1 cellular context compared by ENCODE assay signal in the genomic region with DNA sequence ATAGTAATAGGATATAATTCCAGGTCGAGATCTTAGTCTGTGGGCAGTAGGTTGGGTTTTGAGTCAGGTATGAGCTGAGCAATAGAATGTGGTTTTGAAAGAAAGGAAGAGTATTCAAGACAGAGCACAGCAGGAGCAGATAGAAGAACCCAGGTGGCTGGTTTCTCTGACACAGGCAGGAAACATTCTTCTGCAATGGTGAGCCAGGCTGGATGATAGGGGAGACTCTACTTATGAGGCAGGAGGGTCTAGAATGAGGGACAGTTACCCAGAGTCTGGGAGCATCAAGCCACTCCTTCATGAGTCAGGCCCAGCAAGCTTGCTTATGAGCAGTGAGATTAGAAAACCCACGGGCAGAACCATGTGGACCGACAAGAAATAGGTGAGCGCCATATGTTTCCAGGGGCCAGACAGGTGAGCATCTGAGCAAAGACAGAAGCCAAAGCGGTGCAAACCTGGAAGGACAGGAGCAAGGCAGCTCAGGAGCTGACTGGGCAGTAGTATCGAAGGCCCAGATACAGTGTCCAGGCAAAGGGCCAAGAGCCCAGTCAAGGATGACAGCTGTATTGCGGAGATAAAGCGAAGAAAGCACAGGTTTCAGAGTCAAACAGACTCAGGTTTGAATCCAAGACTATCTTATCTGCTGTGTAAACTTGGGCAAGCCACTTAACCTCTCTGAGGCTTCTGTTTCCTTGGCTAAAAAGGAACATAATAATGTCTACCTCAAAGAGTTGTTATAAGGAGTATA.
TF ChIP-seq lines count a peak whose summit lies in the region.

No MANE protein-coding gene starts in this region.

TF ChIP-seq in K562, 482 proteins besides CTCF, POLR2A, EP300 and RAD21 (continued from another document and continues in another):
- TF ChIP-seq, protein P1, sequence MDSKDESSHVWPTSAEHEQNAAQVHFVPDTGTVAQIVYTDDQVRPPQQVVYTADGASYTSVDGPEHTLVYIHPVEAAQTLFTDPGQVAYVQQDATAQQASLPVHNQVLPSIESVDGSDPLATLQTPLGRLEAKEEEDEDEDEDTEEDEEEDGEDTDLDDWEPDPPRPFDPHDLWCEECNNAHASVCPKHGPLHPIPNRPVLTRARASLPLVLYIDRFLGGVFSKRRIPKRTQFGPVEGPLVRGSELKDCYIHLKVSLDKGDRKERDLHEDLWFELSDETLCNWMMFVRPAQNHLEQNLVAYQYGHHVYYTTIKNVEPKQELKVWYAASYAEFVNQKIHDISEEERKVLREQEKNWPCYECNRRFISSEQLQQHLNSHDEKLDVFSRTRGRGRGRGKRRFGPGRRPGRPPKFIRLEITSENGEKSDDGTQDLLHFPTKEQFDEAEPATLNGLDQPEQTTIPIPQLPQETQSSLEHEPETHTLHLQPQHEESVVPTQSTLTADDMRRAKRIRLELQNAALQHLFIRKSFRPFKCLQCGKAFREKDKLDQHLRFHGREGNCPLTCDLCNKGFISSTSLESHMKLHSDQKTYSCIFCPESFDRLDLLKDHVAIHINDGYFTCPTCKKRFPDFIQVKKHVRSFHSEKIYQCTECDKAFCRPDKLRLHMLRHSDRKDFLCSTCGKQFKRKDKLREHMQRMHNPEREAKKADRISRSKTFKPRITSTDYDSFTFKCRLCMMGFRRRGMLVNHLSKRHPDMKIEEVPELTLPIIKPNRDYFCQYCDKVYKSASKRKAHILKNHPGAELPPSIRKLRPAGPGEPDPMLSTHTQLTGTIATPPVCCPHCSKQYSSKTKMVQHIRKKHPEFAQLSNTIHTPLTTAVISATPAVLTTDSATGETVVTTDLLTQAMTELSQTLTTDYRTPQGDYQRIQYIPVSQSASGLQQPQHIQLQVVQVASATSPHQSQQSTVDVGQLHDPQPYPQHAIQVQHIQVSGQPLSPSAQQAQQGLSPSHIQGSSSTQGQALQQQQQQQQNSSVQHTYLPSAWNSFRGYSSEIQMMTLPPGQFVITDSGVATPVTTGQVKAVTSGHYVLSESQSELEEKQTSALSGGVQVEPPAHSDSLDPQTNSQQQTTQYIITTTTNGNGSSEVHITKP (IDR thresholded peaks at IDR 0.05; ENCODE audit: partially characterized antibody): no peak
- TF ChIP-seq RBM17 (IDR thresholded peaks at IDR 0.05; ENCODE audit: borderline replicate concordance, low read depth, low read length) (no peak), SMARCA4 (IDR thresholded peaks at IDR 0.05) (peak; percentile 78), NFIX (CRISPR knock-in tag; IDR thresholded peaks at IDR 0.05; ENCODE audit: low read depth) (no peak), RBM15 (IDR thresholded peaks at IDR 0.05; ENCODE audit: insufficient read depth, low read length) (no peak), SREBF2 (CRISPR knock-in tag; IDR thresholded peaks at IDR 0.05) (no peak), NCOA4 (IDR thresholded peaks at IDR 0.05; ENCODE audit: partially characterized antibody) (no peak), ZBTB9 (CRISPR knock-in tag; IDR thresholded peaks at IDR 0.05) (no peak), ZNF347 (CRISPR knock-in tag; IDR thresholded peaks at IDR 0.05; ENCODE audit: low read depth) (no peak), TCF15 (CRISPR knock-in tag; IDR thresholded peaks at IDR 0.05) (no peak), ASH1L (IDR thresholded peaks at IDR 0.05; ENCODE audit: borderline replicate concordance, low read depth, partially characterized antibody) (no peak), CREM (IDR thresholded peaks at IDR 0.05; ENCODE audit: low read depth) (0 out of 2 replicates have a peak, but pooled peaks have one; percentile 15), RAD51 (IDR thresholded peaks at IDR 0.05; ENCODE audit: borderline replicate concordance, low read depth) (no peak), MTA2 (IDR thresholded peaks at IDR 0.05; ENCODE audit: low read depth) (peak; percentile 45; the same call in 1 of the 2 replicates), TFAP4 (CRISPR knock-in tag; IDR thresholded peaks at IDR 0.05; ENCODE audit: borderline replicate concordance) (peak; percentile 45; the same call in 1 of the 2 replicates), ZNF175 (CRISPR knock-in tag; IDR thresholded peaks at IDR 0.05; ENCODE audit: low read depth) (no peak), KLF1 (tag; IDR thresholded peaks at IDR 0.05) (no peak), BRF1 (IDR thresholded peaks at IDR 0.05; ENCODE audit: borderline replicate concordance, extremely low read depth, insufficient read length) (no peak), CREB1 (IDR thresholded peaks at IDR 0.05) (no peak), CREB1 (CRISPR knock-in tag; IDR thresholded peaks at IDR 0.05) (no peak), ZNF384 (IDR thresholded peaks at IDR 0.05; ENCODE audit: low read depth, low read length) (no peak), NR4A1 (CRISPR knock-in tag; IDR thresholded peaks at IDR 0.05) (no peak), NR4A1 (tag; IDR thresholded peaks at IDR 0.05) (no peak), NFATC3 (IDR thresholded peaks at IDR 0.05) (no peak), ZNF511 (CRISPR knock-in tag; IDR thresholded peaks at IDR 0.05) (no peak), HDAC3 (IDR thresholded peaks at IDR 0.05; ENCODE audit: borderline replicate concordance, partially characterized antibody) (no peak), ZNF586 (CRISPR knock-in tag; conservative IDR thresholded peaks at IDR 0.05) (no peak), TCF7L2 (IDR thresholded peaks at IDR 0.05; ENCODE audit: low read depth, low read length) (no peak), ZNF644 (tag; IDR thresholded peaks at IDR 0.05; ENCODE audit: low read depth) (no peak), SMARCB1 (IDR thresholded peaks at IDR 0.05; ENCODE audit: insufficient read length, low read depth) (no peak), RBM14 (IDR thresholded peaks at IDR 0.05; ENCODE audit: borderline replicate concordance, insufficient read depth, low read depth, low read length) (no peak), CHD1 (IDR thresholded peaks at IDR 0.05; ENCODE audit: low read length) (no peak), ZNF778 (CRISPR knock-in tag; IDR thresholded peaks at IDR 0.05) (no peak), MAZ (CRISPR knock-in tag; conservative IDR thresholded peaks at IDR 0.05 in 1 of 2, IDR thresholded peaks at IDR 0.05 in 1 of 2) (no peak), ETS2 (tag; IDR thresholded peaks at IDR 0.05; ENCODE audit: borderline replicate concordance, poor library complexity, severe bottlenecking) (no peak), TRIM24 (IDR thresholded peaks at IDR 0.05) (no peak), TEAD2 (tag; IDR thresholded peaks at IDR 0.05) (no peak), SP1 (CRISPR knock-in tag; IDR thresholded peaks at IDR 0.05) (no peak), CCNT2 (IDR thresholded peaks at IDR 0.05; ENCODE audit: borderline replicate concordance, extremely low read depth, insufficient read length, low read depth, low read length) (peak; percentile 19), MTA1 (IDR thresholded peaks at IDR 0.05; ENCODE audit: borderline replicate concordance) (no peak), TCF7 (IDR thresholded peaks at IDR 0.05; ENCODE audit: borderline replicate concordance) (no peak), OTX1 (CRISPR knock-in tag; IDR thresholded peaks at IDR 0.05) (no peak), CHD2 (IDR thresholded peaks at IDR 0.05; ENCODE audit: low read depth, low read length) (no peak), PTTG1 (tag; IDR thresholded peaks at IDR 0.05; ENCODE audit: low read depth) (no peak), ZNF444 (CRISPR knock-in tag; IDR thresholded peaks at IDR 0.05) (no peak), ZNF764 (CRISPR knock-in tag; IDR thresholded peaks at IDR 0.05; ENCODE audit: low read depth) (no peak), ZNF316 (IDR thresholded peaks at IDR 0.05) (no peak), NR2C2 (CRISPR knock-in tag; IDR thresholded peaks at IDR 0.05) (no peak), NR2C2 (tag; IDR thresholded peaks at IDR 0.05) (no peak), HOXB6 (CRISPR knock-in tag; IDR thresholded peaks at IDR 0.05; ENCODE audit: borderline replicate concordance) (no peak), NFIC (IDR thresholded peaks at IDR 0.05) (peak; percentile 89), MYC (IDR thresholded peaks at IDR 0.05; ENCODE audit: low read depth, low read length) (no peak), MYC (CRISPR knock-in tag; IDR thresholded peaks at IDR 0.05; ENCODE audit: borderline replicate concordance, low read depth) (no peak), FOXA3 (CRISPR knock-in tag; conservative IDR thresholded peaks at IDR 0.05 in 1 of 2, IDR thresholded peaks at IDR 0.05 in 1 of 2) (no peak)
- TF ChIP-seq, protein P2, sequence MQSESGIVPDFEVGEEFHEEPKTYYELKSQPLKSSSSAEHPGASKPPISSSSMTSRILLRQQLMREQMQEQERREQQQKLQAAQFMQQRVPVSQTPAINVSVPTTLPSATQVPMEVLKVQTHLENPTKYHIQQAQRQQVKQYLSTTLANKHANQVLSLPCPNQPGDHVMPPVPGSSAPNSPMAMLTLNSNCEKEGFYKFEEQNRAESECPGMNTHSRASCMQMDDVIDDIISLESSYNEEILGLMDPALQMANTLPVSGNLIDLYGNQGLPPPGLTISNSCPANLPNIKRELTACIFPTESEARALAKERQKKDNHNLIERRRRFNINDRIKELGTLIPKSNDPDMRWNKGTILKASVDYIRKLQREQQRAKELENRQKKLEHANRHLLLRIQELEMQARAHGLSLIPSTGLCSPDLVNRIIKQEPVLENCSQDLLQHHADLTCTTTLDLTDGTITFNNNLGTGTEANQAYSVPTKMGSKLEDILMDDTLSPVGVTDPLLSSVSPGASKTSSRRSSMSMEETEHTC (IDR thresholded peaks at IDR 0.05): no peak
- TF ChIP-seq, protein P3, sequence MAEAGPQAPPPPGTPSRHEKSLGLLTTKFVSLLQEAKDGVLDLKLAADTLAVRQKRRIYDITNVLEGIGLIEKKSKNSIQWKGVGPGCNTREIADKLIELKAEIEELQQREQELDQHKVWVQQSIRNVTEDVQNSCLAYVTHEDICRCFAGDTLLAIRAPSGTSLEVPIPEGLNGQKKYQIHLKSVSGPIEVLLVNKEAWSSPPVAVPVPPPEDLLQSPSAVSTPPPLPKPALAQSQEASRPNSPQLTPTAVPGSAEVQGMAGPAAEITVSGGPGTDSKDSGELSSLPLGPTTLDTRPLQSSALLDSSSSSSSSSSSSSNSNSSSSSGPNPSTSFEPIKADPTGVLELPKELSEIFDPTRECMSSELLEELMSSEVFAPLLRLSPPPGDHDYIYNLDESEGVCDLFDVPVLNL (CRISPR knock-in tag; IDR thresholded peaks at IDR 0.05; ENCODE audit: low read depth): no peak
- TF ChIP-seq, protein P4, sequence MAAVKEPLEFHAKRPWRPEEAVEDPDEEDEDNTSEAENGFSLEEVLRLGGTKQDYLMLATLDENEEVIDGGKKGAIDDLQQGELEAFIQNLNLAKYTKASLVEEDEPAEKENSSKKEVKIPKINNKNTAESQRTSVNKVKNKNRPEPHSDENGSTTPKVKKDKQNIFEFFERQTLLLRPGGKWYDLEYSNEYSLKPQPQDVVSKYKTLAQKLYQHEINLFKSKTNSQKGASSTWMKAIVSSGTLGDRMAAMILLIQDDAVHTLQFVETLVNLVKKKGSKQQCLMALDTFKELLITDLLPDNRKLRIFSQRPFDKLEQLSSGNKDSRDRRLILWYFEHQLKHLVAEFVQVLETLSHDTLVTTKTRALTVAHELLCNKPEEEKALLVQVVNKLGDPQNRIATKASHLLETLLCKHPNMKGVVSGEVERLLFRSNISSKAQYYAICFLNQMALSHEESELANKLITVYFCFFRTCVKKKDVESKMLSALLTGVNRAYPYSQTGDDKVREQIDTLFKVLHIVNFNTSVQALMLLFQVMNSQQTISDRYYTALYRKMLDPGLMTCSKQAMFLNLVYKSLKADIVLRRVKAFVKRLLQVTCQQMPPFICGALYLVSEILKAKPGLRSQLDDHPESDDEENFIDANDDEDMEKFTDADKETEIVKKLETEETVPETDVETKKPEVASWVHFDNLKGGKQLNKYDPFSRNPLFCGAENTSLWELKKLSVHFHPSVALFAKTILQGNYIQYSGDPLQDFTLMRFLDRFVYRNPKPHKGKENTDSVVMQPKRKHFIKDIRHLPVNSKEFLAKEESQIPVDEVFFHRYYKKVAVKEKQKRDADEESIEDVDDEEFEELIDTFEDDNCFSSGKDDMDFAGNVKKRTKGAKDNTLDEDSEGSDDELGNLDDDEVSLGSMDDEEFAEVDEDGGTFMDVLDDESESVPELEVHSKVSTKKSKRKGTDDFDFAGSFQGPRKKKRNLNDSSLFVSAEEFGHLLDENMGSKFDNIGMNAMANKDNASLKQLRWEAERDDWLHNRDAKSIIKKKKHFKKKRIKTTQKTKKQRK (IDR thresholded peaks at IDR 0.05; ENCODE audit: borderline replicate concordance, low read depth, low read length): no peak
- TF ChIP-seq, protein P5, sequence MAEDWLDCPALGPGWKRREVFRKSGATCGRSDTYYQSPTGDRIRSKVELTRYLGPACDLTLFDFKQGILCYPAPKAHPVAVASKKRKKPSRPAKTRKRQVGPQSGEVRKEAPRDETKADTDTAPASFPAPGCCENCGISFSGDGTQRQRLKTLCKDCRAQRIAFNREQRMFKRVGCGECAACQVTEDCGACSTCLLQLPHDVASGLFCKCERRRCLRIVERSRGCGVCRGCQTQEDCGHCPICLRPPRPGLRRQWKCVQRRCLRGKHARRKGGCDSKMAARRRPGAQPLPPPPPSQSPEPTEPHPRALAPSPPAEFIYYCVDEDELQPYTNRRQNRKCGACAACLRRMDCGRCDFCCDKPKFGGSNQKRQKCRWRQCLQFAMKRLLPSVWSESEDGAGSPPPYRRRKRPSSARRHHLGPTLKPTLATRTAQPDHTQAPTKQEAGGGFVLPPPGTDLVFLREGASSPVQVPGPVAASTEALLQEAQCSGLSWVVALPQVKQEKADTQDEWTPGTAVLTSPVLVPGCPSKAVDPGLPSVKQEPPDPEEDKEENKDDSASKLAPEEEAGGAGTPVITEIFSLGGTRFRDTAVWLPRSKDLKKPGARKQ (CRISPR knock-in tag; IDR thresholded peaks at IDR 0.05): no peak
